In genomic region chr22:48580481-48580970, GRCh38 we compare ENCODE assay signal across 21 cellular contexts.
"Had no signal": no experiment of that assay in that cellular context is flagged by ENCODE, and none has a peak within 500 bp of the region (broad histone marks: within the 10 kb centered on the region; RNA-seq: fewer than 3 reads in every experiment).

No MANE protein-coding gene starts in this region.

- H3K9me3 Mint-ChIP-seq: activated CD4-positive, alpha-beta memory T cell treated with anti-CD3 and anti-CD28 coated beads, Interleukin-2, amount 10 ng/mL, durations not matched to agents 7 days and 5 days; activated CD4-positive, alpha-beta T cell treated with anti-CD3 and anti-CD28 coated beads, Interleukin-2, amount 10 ng/mL, durations not matched to agents 24 days and 14 days; activated naive CD4-positive, alpha-beta T cell treated with anti-CD3 and anti-CD28 coated beads for 36 hours; activated naive CD8-positive, alpha-beta T cell treated with anti-CD3 and anti-CD28 coated beads, Interleukin-2, amount 10 ng/mL, durations not matched to agents 7 days and 5 days; activated T-cell treated with anti-CD3 and anti-CD28 coated beads, Interleukin-2, amount 50 U/mL, for 72 hours; neural crest cell; T-helper 2 cell treated with Interferon-gamma antibody and Interleukin-4, amounts not matched to agents 5 μg/mL and 100 μg/mL, for 36 hours had no signal

- H3K4me1 Mint-ChIP-seq: activated CD4-positive, alpha-beta memory T cell treated with anti-CD3 and anti-CD28 coated beads, Interleukin-2, amount 10 ng/mL, durations not matched to agents 7 days and 5 days; activated CD4-positive, alpha-beta T cell treated with anti-CD3 and anti-CD28 coated beads, Interleukin-2, amount 10 ng/mL, durations not matched to agents 24 days and 14 days; activated naive CD8-positive, alpha-beta T cell treated with anti-CD3 and anti-CD28 coated beads, Interleukin-2, amount 10 ng/mL, durations not matched to agents 7 days and 5 days; naive B cell had no signal

- H3K36me3 ChIP-seq: gastroesophageal sphincter, heart left ventricle had no signal

- H3K4me3 ChIP-seq: gastroesophageal sphincter, heart left ventricle, lung had no signal

- H3K27ac Mint-ChIP-seq: activated CD4-positive, alpha-beta memory T cell treated with anti-CD3 and anti-CD28 coated beads, Interleukin-2, amount 10 ng/mL, durations not matched to agents 7 days and 5 days; activated CD4-positive, alpha-beta T cell treated with anti-CD3 and anti-CD28 coated beads, Interleukin-2, amount 10 ng/mL, durations not matched to agents 24 days and 14 days; activated naive CD4-positive, alpha-beta T cell treated with anti-CD3 and anti-CD28 coated beads for 36 hours; activated naive CD8-positive, alpha-beta T cell treated with anti-CD3 and anti-CD28 coated beads, Interleukin-2, amount 10 ng/mL, durations not matched to agents 7 days and 5 days; activated T-cell treated with anti-CD3 and anti-CD28 coated beads, Interleukin-2, amount 50 U/mL, for 72 hours; naive B cell; T-helper 2 cell treated with Interferon-gamma antibody and Interleukin-4, amounts not matched to agents 5 μg/mL and 100 μg/mL, for 36 hours had no signal

- H3K9me3 ChIP-seq: gastroesophageal sphincter, heart left ventricle had no signal

- H3K4me3 Mint-ChIP-seq: activated CD4-positive, alpha-beta memory T cell treated with anti-CD3 and anti-CD28 coated beads, Interleukin-2, amount 10 ng/mL, durations not matched to agents 7 days and 5 days; activated CD4-positive, alpha-beta T cell treated with anti-CD3 and anti-CD28 coated beads, Interleukin-2, amount 10 ng/mL, durations not matched to agents 24 days and 14 days; activated naive CD4-positive, alpha-beta T cell treated with anti-CD3 and anti-CD28 coated beads for 36 hours; activated naive CD8-positive, alpha-beta T cell treated with anti-CD3 and anti-CD28 coated beads, Interleukin-2, amount 10 ng/mL, durations not matched to agents 7 days and 5 days; activated T-cell treated with anti-CD3 and anti-CD28 coated beads, Interleukin-2, amount 50 U/mL, for 72 hours; naive B cell; T-helper 2 cell treated with Interferon-gamma antibody and Interleukin-4, amounts not matched to agents 5 μg/mL and 100 μg/mL, for 36 hours had no signal

- ATAC-seq: activated CD4-positive, CD25-positive, alpha-beta regulatory T cell treated with anti-CD3 and anti-CD28 coated beads, Interleukin-2, amount 50 U/mL, for 24 hours; gastroesophageal sphincter; heart left ventricle had no signal

- H3K36me3 Mint-ChIP-seq: activated naive CD8-positive, alpha-beta T cell treated with anti-CD3 and anti-CD28 coated beads, Interleukin-2, amount 10 ng/mL, durations not matched to agents 7 days and 5 days; naive B cell had no signal

- DNase-seq: activated CD4-positive, alpha-beta memory T cell treated with anti-CD3 and anti-CD28 coated beads, Interleukin-2, amount 10 ng/mL, durations not matched to agents 7 days and 5 days; activated CD4-positive, alpha-beta T cell treated with anti-CD3 and anti-CD28 coated beads, Interleukin-2, amount 10 ng/mL, durations not matched to agents 24 days and 14 days; activated effector memory CD4-positive, alpha-beta T cell treated with Interleukin-2 at 50 U/mL for 16 hours; activated naive CD4-positive, alpha-beta T cell treated with anti-CD3 and anti-CD28 coated beads for 36 hours; activated naive CD8-positive, alpha-beta T cell treated with anti-CD3 and anti-CD28 coated beads, Interleukin-2, amount 10 ng/mL, durations not matched to agents 7 days and 5 days; activated T-cell treated with anti-CD3 and anti-CD28 coated beads, Interleukin-2, amount 50 U/mL, for 72 hours; amniotic stem cell; cerebellar nuclear complex; cortex of kidney; naive B cell; stimulated activated CD4-positive, alpha-beta T cell treated with anti-CD3 and anti-CD28 coated beads, Interleukin-2, amount 100 ng/mL, for 48 hours; stimulated activated CD8-positive, alpha-beta memory T cell treated with anti-CD3 and anti-CD28 coated beads, Interleukin-4, amount 100 ng/mL, for 48 hours; stimulated activated naive CD4-positive, alpha-beta T cell had no signal

- H3K27ac ChIP-seq: epithelial cell of prostate, gastroesophageal sphincter, heart left ventricle, VCaP had no signal
